ENCODE assay signal across 8 cellular contexts in the genomic region with DNA sequence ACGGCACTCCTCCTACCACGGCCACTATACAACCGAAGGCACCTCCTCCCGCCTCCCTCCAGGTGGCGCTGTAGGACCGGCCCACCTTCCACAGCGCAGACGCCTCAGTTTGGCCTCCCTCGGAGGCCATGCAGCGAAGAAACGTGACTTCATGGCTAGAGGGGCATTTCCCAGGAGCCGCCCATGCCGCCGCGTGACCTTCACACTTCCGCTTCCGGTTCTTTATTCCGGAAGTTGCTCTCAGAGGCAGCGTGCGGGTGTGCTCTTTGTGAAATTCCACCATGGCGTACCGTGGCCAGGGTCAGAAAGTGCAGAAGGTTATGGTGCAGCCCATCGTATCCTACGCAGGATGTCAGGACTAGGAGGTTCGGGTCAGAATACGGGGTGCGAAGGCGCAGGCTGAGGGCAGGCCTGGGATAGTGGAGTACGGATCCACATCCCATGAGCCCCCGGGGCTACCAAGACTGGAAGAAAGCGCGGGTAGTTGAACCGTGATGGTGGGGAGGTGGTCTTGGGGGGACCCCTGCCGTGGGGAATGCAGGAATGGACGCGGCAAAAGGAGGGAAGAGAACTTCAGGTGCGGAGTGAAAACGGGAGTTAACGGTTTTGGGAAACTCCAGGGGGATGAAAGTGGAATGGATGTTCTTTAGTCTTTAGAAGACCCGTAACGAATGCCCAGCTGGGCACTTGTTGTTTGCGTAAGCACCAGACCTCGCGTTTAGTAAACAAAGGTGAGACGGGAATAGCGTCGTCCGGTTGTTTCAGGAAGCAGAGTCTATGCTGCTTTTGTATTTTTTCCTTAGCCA. TPM values are rescaled to one million over a fixed set of nuclear protein-coding genes. Genes with fewer than 3 reads are reported as not detected.
DNase-seq lines count a peak whose midpoint lies in the region; ATAC-seq and TF ChIP-seq lines count a peak whose summit lies in the region.

A gene (plus strand): TSS at position 221 of the 806 bp plus-strand sequence. CDS start 61 bp downstream, at position 282.

- H3K4me3 ChIP-seq in right cardiac atrium (ENCODE audit: low read length) (peak within 1 kb of the TSS; percentile 69), vagina (peak within 1 kb of the TSS; percentile 61 to 81)

- peak; percentile 93 to 96 (median 95) for TF ChIP-seq CTCF in vagina (IDR thresholded peaks at IDR 0.05)

- under 1% methylated on average over 48 of the region's 48 CpGs for WGBS in right cardiac atrium

- DNase-seq in NCI-H187 treated with DMSO at 0.1 percent for 48 hours (lab: John Stamatoyannopoulos, UW) (peak; percentile 98), anterior cingulate cortex (lab: John Stamatoyannopoulos, UW) (peak; percentile 56 to 98 (median 94)), right cardiac atrium (peak; percentile 96 to 98 (median 97)), putamen (ENCODE audit: low spot score) (peak; percentile 97), vagina (ENCODE audit: extremely low spot score in 2 of 2) (peak; percentile 97 to 98)

- peak within 1 kb of the TSS; percentile 10 for H3K27ac ChIP-seq in right cardiac atrium (ENCODE audit: low read length)
- H3K27ac ChIP-seq in vagina, result peak within 1 kb of the TSS; percentile 42

- peaks cover 0 to 28% of the 10 kb centered on the region in 2 donors for H3K36me3 ChIP-seq in vagina

- TF ChIP-seq POLR2A in vagina (IDR thresholded peaks at IDR 0.05), result peak in 1 of 2 donors; percentile 62

- no peaks in the 10 kb centered on the region for H3K27me3 ChIP-seq in right cardiac atrium (ENCODE audit: control insufficient read depth, insufficient read depth)
- no peaks in the 10 kb centered on the region for H3K27me3 ChIP-seq in vagina

- intact Hi-C loops in T-helper 2 cell treated with Interferon-gamma antibody and Interleukin-4, amounts not matched to agents 100 ng/mL and 5 ng/mL, for 36 hours (cut with micrococcal nuclease), result loop anchor here (1.0 to 5.0 kb wide), 8 partner anchors 66 to 655 kb away; a partner anchor contains a TSS
- intact Hi-C loops in right cardiac atrium (cut with DNase I) (loop anchor here in 1 of 4 donors (5.0 to 10.0 kb wide), 2 partner anchors 266 to 513 kb away; no protein-coding TSS in a partner anchor), vagina (cut with DNase I) (no loop called here)

- no peaks in the 10 kb centered on the region for H3K4me1 ChIP-seq in right cardiac atrium (ENCODE audit: control insufficient read depth, insufficient read depth, low read length)
- H3K4me1 ChIP-seq in vagina, result peaks cover 22% of the 10 kb centered on the region

- ATAC-seq in GM18502 (IDR thresholded peaks at IDR 0.05; ENCODE audit: poor library complexity, unreplicated experiment) (peak; percentile 93), HG02970 (IDR thresholded peaks at IDR 0.05; ENCODE audit: low FRiP score, unreplicated experiment) (peak; percentile 98), right cardiac atrium (peak; percentile 97 to 99)

- H3K9me3 ChIP-seq in right cardiac atrium (ENCODE audit: control insufficient read depth, low read length), result no peaks in the 10 kb centered on the region
- no peaks in the 10 kb centered on the region for H3K9me3 ChIP-seq in vagina

RNA-seq across cellular contexts. Expression of the gene that starts here (rescaled TPM):
- total RNA-seq in T-helper 2 cell treated with Interferon-gamma antibody and Interleukin-4, amounts not matched to agents 100 ng/mL and 5 ng/mL, for 36 hours, result 177 and 179 TPM in 2 replicates
- total RNA-seq in right cardiac atrium (10 to 100 TPM; 48.7 to 59.7 (median 56.1) TPM), vagina (51.1 TPM)
- polyA plus RNA-seq in right cardiac atrium, result 76.9 TPM

Comparison
In these comparisons a context has a peak if more than half of its experiments do, and no peak if none do; other contexts are left out.
1. Peak in every context shown above with its lines: DNase-seq, ATAC-seq, H3K4me3 ChIP-seq and H3K27ac ChIP-seq.